Comparison of ENCODE assay signal across 2 cellular contexts in the genomic region with DNA sequence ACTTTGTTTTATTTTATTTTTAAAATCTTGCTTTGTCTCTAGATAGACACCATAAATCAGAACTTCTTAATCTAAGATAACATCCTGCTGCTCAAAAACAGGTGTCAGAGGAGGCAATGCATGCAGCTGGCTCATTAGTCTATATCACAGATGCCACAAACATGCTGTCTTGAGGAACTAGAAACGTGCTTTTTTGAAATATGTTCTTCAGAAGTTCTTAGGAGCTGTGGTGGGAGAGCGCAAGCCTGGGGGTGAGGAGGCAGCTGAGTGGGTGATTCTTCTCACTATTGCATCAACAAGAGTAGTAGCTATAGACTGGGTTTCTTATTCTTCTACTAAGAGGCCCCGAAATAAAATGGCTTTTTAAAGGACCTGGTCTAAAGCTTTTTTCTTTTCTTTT.
TF ChIP-seq lines count a peak whose summit lies in the region.

No MANE protein-coding gene starts in this region.

TF ChIP-seq in GM12891, 5 proteins besides CTCF, POLR2A, EP300 and RAD21:
- TF ChIP-seq SPI1 (IDR thresholded peaks at IDR 0.05; ENCODE audit: low read depth, low read length) (no peak), PAX5 (IDR thresholded peaks at IDR 0.05; ENCODE audit: insufficient read depth, low read length, severe bottlenecking) (no peak), POU2F2 (IDR thresholded peaks at IDR 0.05; ENCODE audit: low read depth, low read length) (no peak), TAF1 (IDR thresholded peaks at IDR 0.05; ENCODE audit: low read depth, low read length) (no peak), POLR2AphosphoS5 (IDR thresholded peaks at IDR 0.05; ENCODE audit: low read depth, low read length) (no peak)

TF ChIP-seq in GM12878, 131 proteins besides CTCF, POLR2A, EP300 and RAD21:
- no peak for TF ChIP-seq YY1 (IDR thresholded peaks at IDR 0.05; ENCODE audit: low read depth, low read length)
- peak; percentile 50 for TF ChIP-seq RUNX3 (IDR thresholded peaks at IDR 0.05; ENCODE audit: low read length)
- TF ChIP-seq, protein P1, sequence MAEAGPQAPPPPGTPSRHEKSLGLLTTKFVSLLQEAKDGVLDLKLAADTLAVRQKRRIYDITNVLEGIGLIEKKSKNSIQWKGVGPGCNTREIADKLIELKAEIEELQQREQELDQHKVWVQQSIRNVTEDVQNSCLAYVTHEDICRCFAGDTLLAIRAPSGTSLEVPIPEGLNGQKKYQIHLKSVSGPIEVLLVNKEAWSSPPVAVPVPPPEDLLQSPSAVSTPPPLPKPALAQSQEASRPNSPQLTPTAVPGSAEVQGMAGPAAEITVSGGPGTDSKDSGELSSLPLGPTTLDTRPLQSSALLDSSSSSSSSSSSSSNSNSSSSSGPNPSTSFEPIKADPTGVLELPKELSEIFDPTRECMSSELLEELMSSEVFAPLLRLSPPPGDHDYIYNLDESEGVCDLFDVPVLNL (IDR thresholded peaks at IDR 0.05; ENCODE audit: low read depth, low read length): no peak
- TF ChIP-seq EGR1 (IDR thresholded peaks at IDR 0.05; ENCODE audit: borderline replicate concordance in 1 of 2, low read depth in 2 of 2, low read length in 2 of 2): peak in 1 of 2 experiments; percentile 10; a peak in 1 of 3 replicates
- no peak for TF ChIP-seq IKZF2 (IDR thresholded peaks at IDR 0.05)
- TF ChIP-seq, protein P2, sequence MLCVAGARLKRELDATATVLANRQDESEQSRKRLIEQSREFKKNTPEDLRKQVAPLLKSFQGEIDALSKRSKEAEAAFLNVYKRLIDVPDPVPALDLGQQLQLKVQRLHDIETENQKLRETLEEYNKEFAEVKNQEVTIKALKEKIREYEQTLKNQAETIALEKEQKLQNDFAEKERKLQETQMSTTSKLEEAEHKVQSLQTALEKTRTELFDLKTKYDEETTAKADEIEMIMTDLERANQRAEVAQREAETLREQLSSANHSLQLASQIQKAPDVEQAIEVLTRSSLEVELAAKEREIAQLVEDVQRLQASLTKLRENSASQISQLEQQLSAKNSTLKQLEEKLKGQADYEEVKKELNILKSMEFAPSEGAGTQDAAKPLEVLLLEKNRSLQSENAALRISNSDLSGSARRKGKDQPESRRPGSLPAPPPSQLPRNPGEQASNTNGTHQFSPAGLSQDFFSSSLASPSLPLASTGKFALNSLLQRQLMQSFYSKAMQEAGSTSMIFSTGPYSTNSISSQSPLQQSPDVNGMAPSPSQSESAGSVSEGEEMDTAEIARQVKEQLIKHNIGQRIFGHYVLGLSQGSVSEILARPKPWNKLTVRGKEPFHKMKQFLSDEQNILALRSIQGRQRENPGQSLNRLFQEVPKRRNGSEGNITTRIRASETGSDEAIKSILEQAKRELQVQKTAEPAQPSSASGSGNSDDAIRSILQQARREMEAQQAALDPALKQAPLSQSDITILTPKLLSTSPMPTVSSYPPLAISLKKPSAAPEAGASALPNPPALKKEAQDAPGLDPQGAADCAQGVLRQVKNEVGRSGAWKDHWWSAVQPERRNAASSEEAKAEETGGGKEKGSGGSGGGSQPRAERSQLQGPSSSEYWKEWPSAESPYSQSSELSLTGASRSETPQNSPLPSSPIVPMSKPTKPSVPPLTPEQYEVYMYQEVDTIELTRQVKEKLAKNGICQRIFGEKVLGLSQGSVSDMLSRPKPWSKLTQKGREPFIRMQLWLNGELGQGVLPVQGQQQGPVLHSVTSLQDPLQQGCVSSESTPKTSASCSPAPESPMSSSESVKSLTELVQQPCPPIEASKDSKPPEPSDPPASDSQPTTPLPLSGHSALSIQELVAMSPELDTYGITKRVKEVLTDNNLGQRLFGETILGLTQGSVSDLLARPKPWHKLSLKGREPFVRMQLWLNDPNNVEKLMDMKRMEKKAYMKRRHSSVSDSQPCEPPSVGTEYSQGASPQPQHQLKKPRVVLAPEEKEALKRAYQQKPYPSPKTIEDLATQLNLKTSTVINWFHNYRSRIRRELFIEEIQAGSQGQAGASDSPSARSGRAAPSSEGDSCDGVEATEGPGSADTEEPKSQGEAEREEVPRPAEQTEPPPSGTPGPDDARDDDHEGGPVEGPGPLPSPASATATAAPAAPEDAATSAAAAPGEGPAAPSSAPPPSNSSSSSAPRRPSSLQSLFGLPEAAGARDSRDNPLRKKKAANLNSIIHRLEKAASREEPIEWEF (IDR thresholded peaks at IDR 0.05; ENCODE audit: insufficient replicate concordance, low read depth, low read length): no peak
- TF ChIP-seq, protein P3, sequence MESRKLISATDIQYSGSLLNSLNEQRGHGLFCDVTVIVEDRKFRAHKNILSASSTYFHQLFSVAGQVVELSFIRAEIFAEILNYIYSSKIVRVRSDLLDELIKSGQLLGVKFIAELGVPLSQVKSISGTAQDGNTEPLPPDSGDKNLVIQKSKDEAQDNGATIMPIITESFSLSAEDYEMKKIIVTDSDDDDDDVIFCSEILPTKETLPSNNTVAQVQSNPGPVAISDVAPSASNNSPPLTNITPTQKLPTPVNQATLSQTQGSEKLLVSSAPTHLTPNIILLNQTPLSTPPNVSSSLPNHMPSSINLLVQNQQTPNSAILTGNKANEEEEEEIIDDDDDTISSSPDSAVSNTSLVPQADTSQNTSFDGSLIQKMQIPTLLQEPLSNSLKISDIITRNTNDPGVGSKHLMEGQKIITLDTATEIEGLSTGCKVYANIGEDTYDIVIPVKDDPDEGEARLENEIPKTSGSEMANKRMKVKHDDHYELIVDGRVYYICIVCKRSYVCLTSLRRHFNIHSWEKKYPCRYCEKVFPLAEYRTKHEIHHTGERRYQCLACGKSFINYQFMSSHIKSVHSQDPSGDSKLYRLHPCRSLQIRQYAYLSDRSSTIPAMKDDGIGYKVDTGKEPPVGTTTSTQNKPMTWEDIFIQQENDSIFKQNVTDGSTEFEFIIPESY (IDR thresholded peaks at IDR 0.05): no peak
- TF ChIP-seq SIN3A (IDR thresholded peaks at IDR 0.05; ENCODE audit: low read depth, low read length): no peak
- TF ChIP-seq PAX5 (IDR thresholded peaks at IDR 0.05; ENCODE audit: borderline replicate concordance, low read depth, low read length): no peak
- TF ChIP-seq NR2F1 (conservative IDR thresholded peaks at IDR 0.05): no peak
- TF ChIP-seq TCF12 (IDR thresholded peaks at IDR 0.05; ENCODE audit: low read depth, low read length): peak; percentile 57; the same call in 1 of the 2 replicates
- no peak for TF ChIP-seq TBL1XR1 (IDR thresholded peaks at IDR 0.05; ENCODE audit: low read depth, low read length)
- TF ChIP-seq, protein P4, sequence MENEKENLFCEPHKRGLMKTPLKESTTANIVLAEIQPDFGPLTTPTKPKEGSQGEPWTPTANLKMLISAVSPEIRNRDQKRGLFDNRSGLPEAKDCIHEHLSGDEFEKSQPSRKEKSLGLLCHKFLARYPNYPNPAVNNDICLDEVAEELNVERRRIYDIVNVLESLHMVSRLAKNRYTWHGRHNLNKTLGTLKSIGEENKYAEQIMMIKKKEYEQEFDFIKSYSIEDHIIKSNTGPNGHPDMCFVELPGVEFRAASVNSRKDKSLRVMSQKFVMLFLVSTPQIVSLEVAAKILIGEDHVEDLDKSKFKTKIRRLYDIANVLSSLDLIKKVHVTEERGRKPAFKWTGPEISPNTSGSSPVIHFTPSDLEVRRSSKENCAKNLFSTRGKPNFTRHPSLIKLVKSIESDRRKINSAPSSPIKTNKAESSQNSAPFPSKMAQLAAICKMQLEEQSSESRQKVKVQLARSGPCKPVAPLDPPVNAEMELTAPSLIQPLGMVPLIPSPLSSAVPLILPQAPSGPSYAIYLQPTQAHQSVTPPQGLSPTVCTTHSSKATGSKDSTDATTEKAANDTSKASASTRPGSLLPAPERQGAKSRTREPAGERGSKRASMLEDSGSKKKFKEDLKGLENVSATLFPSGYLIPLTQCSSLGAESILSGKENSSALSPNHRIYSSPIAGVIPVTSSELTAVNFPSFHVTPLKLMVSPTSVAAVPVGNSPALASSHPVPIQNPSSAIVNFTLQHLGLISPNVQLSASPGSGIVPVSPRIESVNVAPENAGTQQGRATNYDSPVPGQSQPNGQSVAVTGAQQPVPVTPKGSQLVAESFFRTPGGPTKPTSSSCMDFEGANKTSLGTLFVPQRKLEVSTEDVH (IDR thresholded peaks at IDR 0.05; ENCODE audit: low read depth, partially characterized antibody): no peak
